8 cellular contexts compared by ENCODE assay signal in genomic region chr3:182980204-182981037, GRCh38. TPM values are rescaled to one million over a fixed set of nuclear protein-coding genes. Genes with fewer than 3 reads are reported as not detected.
DNase-seq lines count a peak whose midpoint lies in the region; ATAC-seq, FAIRE-seq and TF ChIP-seq lines count a peak whose summit lies in the region.

Gene DCUN1D1 (minus strand): TSS chr3:182980538. CDS start chr3:182980489, 49 bp downstream.

- DNase-seq in NCI-H146 treated with DMSO at 0.1 percent for 48 hours (lab: John Stamatoyannopoulos, UW; ENCODE audit: unreplicated experiment): peak; percentile 83
- DNase-seq in right atrium auricular region (ENCODE audit: low spot score): peak; percentile 78
- DNase-seq in putamen (ENCODE audit: low spot score): peak; percentile 88
- DNase-seq in urothelium cell line (ENCODE audit: low spot score): peak; percentile 96

- H3K27me3 ChIP-seq in right atrium auricular region: no peaks in the 10 kb centered on the region

- ATAC-seq in GM18498 (IDR thresholded peaks at IDR 0.05; ENCODE audit: unreplicated experiment) (peak; percentile 95), HG02840 (IDR thresholded peaks at IDR 0.05; ENCODE audit: low FRiP score, unreplicated experiment) (peak; percentile 87)

- intact Hi-C loops in T-helper 2 cell treated with Interferon-gamma antibody and Interleukin-4, amounts not matched to agents 100 ng/mL and 5 ng/mL, for 36 hours (cut with micrococcal nuclease): loop anchor here (2.0 kb wide), 2 partner anchors 14 to 118 kb away; partner anchors contain the start of gene MCCC1

- peaks cover 0 to 20% of the 10 kb centered on the region in 2 donors for H3K4me1 ChIP-seq in right atrium auricular region

- peak within 1 kb of the TSS; percentile 98 for H3K4me3 ChIP-seq in right atrium auricular region

- no peaks in the 10 kb centered on the region for H3K9me3 ChIP-seq in right atrium auricular region

- H3K27ac ChIP-seq in angular gyrus (ENCODE audit: low read depth, low read length) (peak within 1 kb of the TSS; percentile 90), right atrium auricular region (peak within 1 kb of the TSS; percentile 85 to 89)

- FAIRE-seq in urothelium cell line (lab: Jason Lieb, UNC): no peak

- H3K36me3 ChIP-seq in right atrium auricular region: no peaks in the 10 kb centered on the region

- no peak for TF ChIP-seq CTCF in right atrium auricular region (IDR thresholded peaks at IDR 0.05)

RNA-seq across cellular contexts. Expression of gene DCUN1D1, which starts in this region (rescaled TPM):
- 56.6 and 69.7 TPM in 2 replicates for total RNA-seq in T-helper 2 cell treated with Interferon-gamma antibody and Interleukin-4, amounts not matched to agents 100 ng/mL and 5 ng/mL, for 36 hours
- total RNA-seq in right atrium auricular region: 10 to 100 TPM; 14.2 to 23.5 TPM

Comparison
In these comparisons a context has a peak if more than half of its experiments do, and no peak if none do; other contexts are left out.
1. Peak in every context shown above with its lines: DNase-seq, ATAC-seq, H3K4me3 ChIP-seq and H3K27ac ChIP-seq.